ENCODE assay signal across 15 cellular contexts in the genomic region with DNA sequence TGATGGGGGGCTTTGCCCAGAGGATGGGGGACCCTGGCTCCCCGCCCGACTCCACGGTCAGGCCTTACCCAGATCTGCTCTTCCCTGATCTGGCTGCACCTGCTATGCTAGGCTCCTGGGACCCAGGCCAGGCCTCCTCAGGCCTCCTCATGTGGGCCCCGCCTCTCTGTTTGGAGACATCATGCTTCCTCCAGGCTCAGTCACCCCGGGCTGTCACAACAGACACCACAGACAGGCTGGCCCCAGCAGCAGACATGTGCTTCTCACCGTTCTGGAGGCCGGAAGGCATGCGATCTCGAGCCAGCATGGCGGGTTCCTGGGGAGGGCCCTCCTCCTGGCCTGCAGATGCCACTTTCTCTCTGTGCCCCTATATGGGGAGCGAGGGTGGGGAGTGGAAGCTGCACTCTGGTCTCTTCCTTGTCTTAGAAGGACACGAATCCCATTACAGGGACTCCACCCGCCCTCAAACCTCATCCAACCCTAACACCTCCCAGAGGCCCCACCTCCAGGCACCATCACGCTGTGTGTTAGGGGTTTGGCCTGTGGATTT. TPM values are rescaled to one million over a fixed set of nuclear protein-coding genes. Genes with fewer than 3 reads are reported as not detected.
DNase-seq lines count a peak whose midpoint lies in the region; ATAC-seq and TF ChIP-seq lines count a peak whose summit lies in the region.
"Had no signal": no experiment of that assay in that cellular context is flagged by ENCODE, and none has a peak within 500 bp of the region (broad histone marks: within the 10 kb centered on the region; RNA-seq: fewer than 3 reads in every experiment).

No MANE protein-coding gene starts in this region.

- no peak overlapping the region for H3K27ac ChIP-seq in HEK293 (ENCODE audit: extremely low read depth, low read depth, low read length)
- no peak overlapping the region for H3K27ac ChIP-seq in endodermal cell (ENCODE audit: low read depth, low read length)
- H3K27ac ChIP-seq in stomach: no peak overlapping the region
- no peak overlapping the region for H3K27ac ChIP-seq in upper lobe of left lung
- H3K27ac ChIP-seq: neutrophil, thoracic aorta had no signal

- 92 to 94% methylated on average over 5 to 12 of the region's 14 CpGs for WGBS in endodermal cell (ENCODE audit: insufficient coverage in 1 of 2, insufficient read length in 1 of 2), 2 experiments
- WGBS in stomach, 5 donors: 78 to 88% (median 83%) methylated on average over 9 to 14 of the region's 14 CpGs
- 83 to 84% methylated on average over 8 to 14 of the region's 14 CpGs for WGBS in upper lobe of left lung, 2 donors

- no peaks in the 10 kb centered on the region for H3K36me3 Mint-ChIP-seq in activated CD8-positive, alpha-beta T cell treated with anti-CD3 and anti-CD28 coated beads, Interleukin-2, amount 10 ng/mL, durations not matched to agents 7 days and 5 days (ENCODE audit: low read depth)
- H3K36me3 Mint-ChIP-seq in activated CD8-positive, alpha-beta T cell treated with anti-CD3 and anti-CD28 coated beads for 36 hours (ENCODE audit: low read depth): no peaks in the 10 kb centered on the region
- no peaks in the 10 kb centered on the region for H3K36me3 Mint-ChIP-seq in endodermal cell (ENCODE audit: low read depth)
- H3K36me3 Mint-ChIP-seq: memory B cell had no signal

- intact Hi-C loops in activated CD8-positive, alpha-beta T cell treated with anti-CD3 and anti-CD28 coated beads for 36 hours (cut with micrococcal nuclease): no loop called here
- intact Hi-C loops in stomach (cut with DNase I; ENCODE audit: low total_unique reads): no loop called here

- POLR2A ChIA-PET in activated CD8-positive, alpha-beta T cell treated with anti-CD3 and anti-CD28 coated beads, Interleukin-2, amount 10 ng/mL, durations not matched to agents 7 days and 5 days (lab: Charles Lee): no interaction called here
- POLR2A ChIA-PET in activated CD8-positive, alpha-beta T cell treated with anti-CD3 and anti-CD28 coated beads for 36 hours (lab: Charles Lee): interaction anchor here (0.7 kb wide), 1 partner anchor 12 kb away, joined by 3 read pairs; no protein-coding TSS in a partner anchor
- POLR2A ChIA-PET in HEK293 (lab: Yijun Ruan, JAX): no interaction called here

- no peak for TF ChIP-seq POLR2A in stomach (IDR thresholded peaks at IDR 0.05)
- TF ChIP-seq POLR2A in upper lobe of left lung (IDR thresholded peaks at IDR 0.05): no peak

- TF ChIP-seq EP300 in stomach (IDR thresholded peaks at IDR 0.05) (no peak), upper lobe of left lung (IDR thresholded peaks at IDR 0.05) (no peak)

- H3K27me3 Mint-ChIP-seq in activated CD8-positive, alpha-beta T cell treated with anti-CD3 and anti-CD28 coated beads, Interleukin-2, amount 10 ng/mL, durations not matched to agents 7 days and 5 days (ENCODE audit: low read depth): no peaks in the 10 kb centered on the region
- no peaks in the 10 kb centered on the region for H3K27me3 Mint-ChIP-seq in activated CD8-positive, alpha-beta T cell treated with anti-CD3 and anti-CD28 coated beads for 36 hours
- peaks cover 5% of the 10 kb centered on the region for H3K27me3 Mint-ChIP-seq in endodermal cell (ENCODE audit: insufficient read depth)

- no peak overlapping the region for H3K9ac ChIP-seq in endodermal cell (ENCODE audit: extremely low read depth, low read length, poor library complexity, severe bottlenecking)

- H3K4me3 ChIP-seq in HEK293 (ENCODE audit: low read depth, low read length) (no peak overlapping the region), endodermal cell (ENCODE audit: low read length) (no peak overlapping the region), stomach (no peak overlapping the region), upper lobe of left lung (no peak overlapping the region)
- H3K4me3 ChIP-seq: thoracic aorta had no signal

- no peak for TF ChIP-seq CTCF in activated CD8-positive, alpha-beta T cell treated with anti-CD3 and anti-CD28 coated beads for 36 hours (IDR thresholded peaks at IDR 0.05)
- TF ChIP-seq CTCF in HEK293 (tag by site-specific recombination; IDR thresholded peaks at IDR 0.05) (no peak), endodermal cell (conservative IDR thresholded peaks at IDR 0.05) (no peak), stomach (IDR thresholded peaks at IDR 0.05) (no peak), upper lobe of left lung (IDR thresholded peaks at IDR 0.05) (no peak)

- DNase-seq in activated CD8-positive, alpha-beta T cell treated with anti-CD3 and anti-CD28 coated beads, Interleukin-2, amount 10 ng/mL, durations not matched to agents 7 days and 5 days: peak; percentile 19
- DNase-seq in activated CD8-positive, alpha-beta T cell treated with anti-CD3 and anti-CD28 coated beads for 36 hours: no peak
- DNase-seq in endodermal cell (peak; percentile 46), stomach (peak; percentile 22), NAMALWA (ENCODE audit: low spot score) (no peak), upper lobe of left lung (no peak)
- DNase-seq: MV-4-11, NCI-H446 treated with DMSO at 0.1 percent for 48 hours, PC-3 had no signal

- no peak overlapping the region for H3K27ac Mint-ChIP-seq in activated CD8-positive, alpha-beta T cell treated with anti-CD3 and anti-CD28 coated beads, Interleukin-2, amount 10 ng/mL, durations not matched to agents 7 days and 5 days
- no peak overlapping the region for H3K27ac Mint-ChIP-seq in activated CD8-positive, alpha-beta T cell treated with anti-CD3 and anti-CD28 coated beads for 36 hours
- no peak overlapping the region for H3K27ac Mint-ChIP-seq in endodermal cell
- H3K27ac Mint-ChIP-seq: memory B cell; T-helper 1 cell treated with Interleukin-12 subunit alpha and Interleukin-12 subunit beta and Interleukin-4 antibody, amounts not matched to agents 30 μg/mL and 1 μg/mL, for 36 hours had no signal

- no peak overlapping the region for H3K4me3 Mint-ChIP-seq in activated CD8-positive, alpha-beta T cell treated with anti-CD3 and anti-CD28 coated beads, Interleukin-2, amount 10 ng/mL, durations not matched to agents 7 days and 5 days
- no peak overlapping the region for H3K4me3 Mint-ChIP-seq in activated CD8-positive, alpha-beta T cell treated with anti-CD3 and anti-CD28 coated beads for 36 hours
- H3K4me3 Mint-ChIP-seq in endodermal cell: no peak overlapping the region
- H3K4me3 Mint-ChIP-seq: memory B cell; T-helper 1 cell treated with Interleukin-12 subunit alpha and Interleukin-12 subunit beta and Interleukin-4 antibody, amounts not matched to agents 30 μg/mL and 1 μg/mL, for 36 hours had no signal

- no peaks in the 10 kb centered on the region for H3K4me1 Mint-ChIP-seq in activated CD8-positive, alpha-beta T cell treated with anti-CD3 and anti-CD28 coated beads, Interleukin-2, amount 10 ng/mL, durations not matched to agents 7 days and 5 days (ENCODE audit: low read depth)
- no peaks in the 10 kb centered on the region for H3K4me1 Mint-ChIP-seq in activated CD8-positive, alpha-beta T cell treated with anti-CD3 and anti-CD28 coated beads for 36 hours (ENCODE audit: low read depth)
- H3K4me1 Mint-ChIP-seq in endodermal cell: peaks cover 3% of the 10 kb centered on the region

- H3K9me3 ChIP-seq in HEK293 (ENCODE audit: control insufficient read depth, insufficient read depth, low read depth, low read length) (no peaks in the 10 kb centered on the region), endodermal cell (ENCODE audit: control insufficient read depth, low read length) (no peaks in the 10 kb centered on the region), stomach (no peaks in the 10 kb centered on the region), upper lobe of left lung (no peaks in the 10 kb centered on the region)
- H3K9me3 ChIP-seq: neutrophil, thoracic aorta had no signal

- no peak for ATAC-seq in activated CD8-positive, alpha-beta T cell treated with anti-CD3 and anti-CD28 coated beads, Interleukin-2, amount 10 ng/mL, durations not matched to agents 7 days and 5 days
- no peak for ATAC-seq in activated CD8-positive, alpha-beta T cell treated with anti-CD3 and anti-CD28 coated beads for 36 hours
- ATAC-seq in GM19328 (IDR thresholded peaks at IDR 0.05; ENCODE audit: unreplicated experiment): no peak
- ATAC-seq in upper lobe of left lung (ENCODE audit: low FRiP score in 2 of 2): no peak
- ATAC-seq: PC-3 had no signal

- H3K27me3 ChIP-seq in endodermal cell (ENCODE audit: control insufficient read depth, insufficient read depth, low read length, poor library complexity, severe bottlenecking) (peaks cover 6% of the 10 kb centered on the region), stomach (peaks cover 4 to 63% (median 7%) of the 10 kb centered on the region in 3 donors), upper lobe of left lung (peaks cover 0 to under 1% (median 0%) of the 10 kb centered on the region in 4 donors)

- H3K4me1 ChIP-seq in HEK293 (ENCODE audit: control insufficient read depth, insufficient read depth, low read length): no peaks in the 10 kb centered on the region
- H3K4me1 ChIP-seq in endodermal cell (ENCODE audit: control insufficient read depth, insufficient read depth, low read length): no peaks in the 10 kb centered on the region
- H3K4me1 ChIP-seq in stomach: peaks cover 2 to 4% (median 3%) of the 10 kb centered on the region in 4 donors
- H3K4me1 ChIP-seq in upper lobe of left lung: peaks cover 0 to 3% (median under 1%) of the 10 kb centered on the region in 4 donors

- H3K36me3 ChIP-seq in HEK293 (ENCODE audit: control insufficient read depth in 2 of 2, insufficient read depth in 1 of 2, low read length in 2 of 2) (no peaks in the 10 kb centered on the region), endodermal cell (ENCODE audit: control insufficient read depth, insufficient read depth, low read length) (no peaks in the 10 kb centered on the region), stomach (no peaks in the 10 kb centered on the region), upper lobe of left lung (no peaks in the 10 kb centered on the region)
- H3K36me3 ChIP-seq: neutrophil, thoracic aorta had no signal

- no peaks in the 10 kb centered on the region for H3K9me3 Mint-ChIP-seq in activated CD8-positive, alpha-beta T cell treated with anti-CD3 and anti-CD28 coated beads, Interleukin-2, amount 10 ng/mL, durations not matched to agents 7 days and 5 days (ENCODE audit: insufficient read depth)
- H3K9me3 Mint-ChIP-seq in activated CD8-positive, alpha-beta T cell treated with anti-CD3 and anti-CD28 coated beads for 36 hours: no peaks in the 10 kb centered on the region
- H3K9me3 Mint-ChIP-seq in endodermal cell: peaks cover 11% of the 10 kb centered on the region
- H3K9me3 Mint-ChIP-seq: memory B cell had no signal

- CTCF ChIA-PET in activated CD8-positive, alpha-beta T cell treated with anti-CD3 and anti-CD28 coated beads, Interleukin-2, amount 10 ng/mL, durations not matched to agents 7 days and 5 days (lab: Charles Lee): no interaction called here
- CTCF ChIA-PET in activated CD8-positive, alpha-beta T cell treated with anti-CD3 and anti-CD28 coated beads for 36 hours (lab: Charles Lee): no interaction called here
- CTCF ChIA-PET in HEK293 (lab: Yijun Ruan, JAX): no interaction called here

RNA-seq across cellular contexts. Expression of a gene that starts 10.8 kb away (rescaled TPM):
- under 1 TPM; 0.31 to 0.45 TPM for total RNA-seq in activated CD8-positive, alpha-beta T cell treated with anti-CD3 and anti-CD28 coated beads, Interleukin-2, amount 10 ng/mL, durations not matched to agents 7 days and 5 days
- under 1 TPM; 0.38 to 0.54 TPM for total RNA-seq in activated CD8-positive, alpha-beta T cell treated with anti-CD3 and anti-CD28 coated beads for 36 hours
- total RNA-seq in endodermal cell: 1 to 10 TPM; 1.2 TPM
- polyA plus RNA-seq in endodermal cell (2013, experiment 1 of 2): 0.36 TPM
- polyA plus RNA-seq in endodermal cell (2013, experiment 2 of 2): 0.70 TPM
- 100 to 1,000 TPM in 1 of 5 donors, not detected in 4; 415 TPM for total RNA-seq in stomach
- under 1 TPM in 1 of 3 donors, not detected in 2; 0.08 TPM for polyA plus RNA-seq in stomach
- total RNA-seq in upper lobe of left lung: 1 to 10 TPM in 1 of 6 donors, not detected in 5; 2.9 TPM
- total RNA-seq: PC-3 had no signal

RNA-seq across cellular contexts. Expression of a gene that starts 21.5 kb away (rescaled TPM):
- total RNA-seq in activated CD8-positive, alpha-beta T cell treated with anti-CD3 and anti-CD28 coated beads, Interleukin-2, amount 10 ng/mL, durations not matched to agents 7 days and 5 days: under 1 TPM; 0.34 TPM
- total RNA-seq in activated CD8-positive, alpha-beta T cell treated with anti-CD3 and anti-CD28 coated beads for 36 hours: under 1 TPM; 0.89 to 0.95 TPM
- total RNA-seq in endodermal cell (under 1 TPM; 0.57 to 0.91 TPM), stomach (100 to 1,000 TPM in 1 of 5 donors, not detected in 4; 311 TPM), upper lobe of left lung (1 to 10 TPM in 1 of 6 donors, under 1 TPM in 2, not detected in 3; 0.59 to 2.1 (median 0.91) TPM)
- not detected for polyA plus RNA-seq in endodermal cell (2013, experiment 1 of 2)
- not detected for polyA plus RNA-seq in endodermal cell (2013, experiment 2 of 2)
- not detected for polyA plus RNA-seq in stomach
- total RNA-seq: PC-3 had no signal

Comparison
In these comparisons a context has a peak if more than half of its experiments do, and no peak if none do; other contexts are left out.
1. DNase-seq: peak in activated CD8-positive, alpha-beta T cell treated with anti-CD3 and anti-CD28 coated beads, Interleukin-2, amount 10 ng/mL, durations not matched to agents 7 days and 5 days (single experiment), endodermal cell (single experiment) and stomach (single experiment); none in activated CD8-positive, alpha-beta T cell treated with anti-CD3 and anti-CD28 coated beads for 36 hours (single experiment), NAMALWA (single experiment) and upper lobe of left lung (0 of 2).